2 cellular contexts compared by ENCODE assay signal in the genomic region with DNA sequence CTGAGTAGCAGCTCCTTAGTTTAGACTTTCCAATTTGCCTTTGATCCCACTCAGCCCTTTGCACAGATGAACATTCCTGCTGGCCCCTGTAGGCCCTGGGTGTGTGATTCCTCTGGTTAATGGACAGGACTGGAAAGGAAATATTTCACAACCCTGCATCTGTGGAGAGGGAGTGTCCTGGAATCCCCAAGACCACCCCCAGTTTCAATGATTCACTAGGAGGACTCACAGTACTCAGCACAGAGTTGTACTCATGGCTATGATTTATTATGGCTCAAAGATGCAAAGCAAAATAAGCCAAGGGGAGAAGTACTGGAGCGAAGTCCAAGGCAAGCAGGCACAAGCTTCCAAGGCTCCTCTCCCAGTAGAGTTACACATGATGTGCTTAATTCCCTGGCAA.
A peak's percentile ranks its signal among the peaks of the same experiment; 100 is the strongest.
TF ChIP-seq lines count a peak whose summit lies in the region.

No MANE protein-coding gene starts in this region.

TF ChIP-seq in IMR-90, 13 proteins besides CTCF, POLR2A, EP300 and RAD21 (continued from another document):
- TF ChIP-seq CEBPB (IDR thresholded peaks at IDR 0.05; ENCODE audit: low read depth, low read length), result peak; percentile 96
- no peak for TF ChIP-seq RFX5 (IDR thresholded peaks at IDR 0.05; ENCODE audit: low read depth, low read length)

TF ChIP-seq in liver, 16 proteins besides CTCF, POLR2A, EP300 and RAD21:
- TF ChIP-seq, protein P1, sequence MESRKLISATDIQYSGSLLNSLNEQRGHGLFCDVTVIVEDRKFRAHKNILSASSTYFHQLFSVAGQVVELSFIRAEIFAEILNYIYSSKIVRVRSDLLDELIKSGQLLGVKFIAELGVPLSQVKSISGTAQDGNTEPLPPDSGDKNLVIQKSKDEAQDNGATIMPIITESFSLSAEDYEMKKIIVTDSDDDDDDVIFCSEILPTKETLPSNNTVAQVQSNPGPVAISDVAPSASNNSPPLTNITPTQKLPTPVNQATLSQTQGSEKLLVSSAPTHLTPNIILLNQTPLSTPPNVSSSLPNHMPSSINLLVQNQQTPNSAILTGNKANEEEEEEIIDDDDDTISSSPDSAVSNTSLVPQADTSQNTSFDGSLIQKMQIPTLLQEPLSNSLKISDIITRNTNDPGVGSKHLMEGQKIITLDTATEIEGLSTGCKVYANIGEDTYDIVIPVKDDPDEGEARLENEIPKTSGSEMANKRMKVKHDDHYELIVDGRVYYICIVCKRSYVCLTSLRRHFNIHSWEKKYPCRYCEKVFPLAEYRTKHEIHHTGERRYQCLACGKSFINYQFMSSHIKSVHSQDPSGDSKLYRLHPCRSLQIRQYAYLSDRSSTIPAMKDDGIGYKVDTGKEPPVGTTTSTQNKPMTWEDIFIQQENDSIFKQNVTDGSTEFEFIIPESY (IDR thresholded peaks at IDR 0.05), result no peak
- TF ChIP-seq, protein P2, sequence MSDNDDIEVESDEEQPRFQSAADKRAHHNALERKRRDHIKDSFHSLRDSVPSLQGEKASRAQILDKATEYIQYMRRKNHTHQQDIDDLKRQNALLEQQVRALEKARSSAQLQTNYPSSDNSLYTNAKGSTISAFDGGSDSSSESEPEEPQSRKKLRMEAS (IDR thresholded peaks at IDR 0.05), result no peak
- TF ChIP-seq YY1 (IDR thresholded peaks at IDR 0.05), result no peak
- no peak for TF ChIP-seq NR2F2 (IDR thresholded peaks at IDR 0.05)
- TF ChIP-seq RXRA (IDR thresholded peaks at IDR 0.05), result peak in 1 of 2 donors; percentile 6
- TF ChIP-seq, protein P3, sequence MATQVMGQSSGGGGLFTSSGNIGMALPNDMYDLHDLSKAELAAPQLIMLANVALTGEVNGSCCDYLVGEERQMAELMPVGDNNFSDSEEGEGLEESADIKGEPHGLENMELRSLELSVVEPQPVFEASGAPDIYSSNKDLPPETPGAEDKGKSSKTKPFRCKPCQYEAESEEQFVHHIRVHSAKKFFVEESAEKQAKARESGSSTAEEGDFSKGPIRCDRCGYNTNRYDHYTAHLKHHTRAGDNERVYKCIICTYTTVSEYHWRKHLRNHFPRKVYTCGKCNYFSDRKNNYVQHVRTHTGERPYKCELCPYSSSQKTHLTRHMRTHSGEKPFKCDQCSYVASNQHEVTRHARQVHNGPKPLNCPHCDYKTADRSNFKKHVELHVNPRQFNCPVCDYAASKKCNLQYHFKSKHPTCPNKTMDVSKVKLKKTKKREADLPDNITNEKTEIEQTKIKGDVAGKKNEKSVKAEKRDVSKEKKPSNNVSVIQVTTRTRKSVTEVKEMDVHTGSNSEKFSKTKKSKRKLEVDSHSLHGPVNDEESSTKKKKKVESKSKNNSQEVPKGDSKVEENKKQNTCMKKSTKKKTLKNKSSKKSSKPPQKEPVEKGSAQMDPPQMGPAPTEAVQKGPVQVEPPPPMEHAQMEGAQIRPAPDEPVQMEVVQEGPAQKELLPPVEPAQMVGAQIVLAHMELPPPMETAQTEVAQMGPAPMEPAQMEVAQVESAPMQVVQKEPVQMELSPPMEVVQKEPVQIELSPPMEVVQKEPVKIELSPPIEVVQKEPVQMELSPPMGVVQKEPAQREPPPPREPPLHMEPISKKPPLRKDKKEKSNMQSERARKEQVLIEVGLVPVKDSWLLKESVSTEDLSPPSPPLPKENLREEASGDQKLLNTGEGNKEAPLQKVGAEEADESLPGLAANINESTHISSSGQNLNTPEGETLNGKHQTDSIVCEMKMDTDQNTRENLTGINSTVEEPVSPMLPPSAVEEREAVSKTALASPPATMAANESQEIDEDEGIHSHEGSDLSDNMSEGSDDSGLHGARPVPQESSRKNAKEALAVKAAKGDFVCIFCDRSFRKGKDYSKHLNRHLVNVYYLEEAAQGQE (IDR thresholded peaks at IDR 0.05), result no peak
- TF ChIP-seq FOXA2 (IDR thresholded peaks at IDR 0.05), result no peak
- no peak for TF ChIP-seq JUND (IDR thresholded peaks at IDR 0.05)
- TF ChIP-seq HNF4A (conservative IDR thresholded peaks at IDR 0.05), result peak in 1 of 2 donors; percentile 32
- no peak for TF ChIP-seq HNF4G (IDR thresholded peaks at IDR 0.05)
- no peak for TF ChIP-seq GABPA (IDR thresholded peaks at IDR 0.05 in 1 of 2, conservative IDR thresholded peaks at IDR 0.05 in 1 of 2)
- TF ChIP-seq EGR1 (IDR thresholded peaks at IDR 0.05; ENCODE audit: low read depth in 2 of 2), result no peak
- TF ChIP-seq TAF1 (conservative IDR thresholded peaks at IDR 0.05), result no peak
- peak; percentile 23 for TF ChIP-seq SP1 (IDR thresholded peaks at IDR 0.05)
- TF ChIP-seq FOXA1 (IDR thresholded peaks at IDR 0.05), result no peak
- TF ChIP-seq, protein P4, sequence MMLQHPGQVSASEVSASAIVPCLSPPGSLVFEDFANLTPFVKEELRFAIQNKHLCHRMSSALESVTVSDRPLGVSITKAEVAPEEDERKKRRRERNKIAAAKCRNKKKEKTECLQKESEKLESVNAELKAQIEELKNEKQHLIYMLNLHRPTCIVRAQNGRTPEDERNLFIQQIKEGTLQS (IDR thresholded peaks at IDR 0.05), result no peak
TF ChIP-seq in liver: peak in this region for 3.
